23 cellular contexts compared by ENCODE assay signal in genomic region chr16:65061263-65061662, GRCh38.
"Had no signal": no experiment of that assay in that cellular context is flagged by ENCODE, and none has a peak within 500 bp of the region (broad histone marks: within the 10 kb centered on the region; RNA-seq: fewer than 3 reads in every experiment).

No MANE protein-coding gene starts in this region.

- H3K9me3 ChIP-seq: gastroesophageal sphincter, heart left ventricle, neutrophil, prostate gland, right atrium auricular region, sigmoid colon, thyroid gland, vagina had no signal

- DNase-seq: cortex of kidney; effector CD4-positive, alpha-beta T cell; heart left ventricle; kidney; natural killer cell; sigmoid colon; stimulated activated CD4-positive, alpha-beta T cell treated with anti-CD3 and anti-CD28 coated beads, Interleukin-15, amount 100 ng/mL, for 24 hours; stimulated activated CD4-positive, alpha-beta T cell treated with anti-CD3 and anti-CD28 coated beads, Interleukin-4, amount 100 ng/mL, for 1 hour; stimulated activated CD8-positive, alpha-beta memory T cell treated with anti-CD3 and anti-CD28 coated beads, Interleukin-4, amount 100 ng/mL, for 48 hours; stimulated activated naive CD4-positive, alpha-beta T cell; stimulated activated naive CD8-positive, alpha-beta T cell treated with anti-CD3 and anti-CD28 coated beads, Interleukin-15, amount 100 ng/mL, for 72 hours; thyroid gland; trophoblast cell had no signal

- H2AFZ ChIP-seq: hepatocyte had no signal

- H3K27me3 ChIP-seq: gastroesophageal sphincter, heart left ventricle, hepatocyte, right atrium auricular region, sigmoid colon, thyroid gland, vagina had no signal

- H3K4me1 ChIP-seq: heart left ventricle, prostate gland, right atrium auricular region, thyroid gland, vagina had no signal

- H3K36me3 ChIP-seq: gastroesophageal sphincter, heart left ventricle, neutrophil, prostate gland, right atrium auricular region, sigmoid colon, thyroid gland, vagina had no signal

- H3K4me3 ChIP-seq: gastroesophageal sphincter, heart left ventricle, hepatocyte, lung, prostate gland, right atrium auricular region, sigmoid colon, thyroid gland, vagina had no signal

- H3K4me2 ChIP-seq: hepatocyte had no signal

- FAIRE-seq: kidney had no signal

- H3K27ac ChIP-seq: epithelial cell of prostate, gastroesophageal sphincter, heart left ventricle, hepatocyte, neutrophil, prostate gland, right atrium auricular region, sigmoid colon, thyroid gland, vagina had no signal

- ATAC-seq: esophagus mucosa; gastroesophageal sphincter; heart left ventricle; left lobe of liver; natural killer cell; stimulated activated naive CD8-positive, alpha-beta T cell treated with anti-CD3 and anti-CD28 coated beads, Interleukin-15, amount 100 ng/mL, for 72 hours had no signal
